In the genomic region with DNA sequence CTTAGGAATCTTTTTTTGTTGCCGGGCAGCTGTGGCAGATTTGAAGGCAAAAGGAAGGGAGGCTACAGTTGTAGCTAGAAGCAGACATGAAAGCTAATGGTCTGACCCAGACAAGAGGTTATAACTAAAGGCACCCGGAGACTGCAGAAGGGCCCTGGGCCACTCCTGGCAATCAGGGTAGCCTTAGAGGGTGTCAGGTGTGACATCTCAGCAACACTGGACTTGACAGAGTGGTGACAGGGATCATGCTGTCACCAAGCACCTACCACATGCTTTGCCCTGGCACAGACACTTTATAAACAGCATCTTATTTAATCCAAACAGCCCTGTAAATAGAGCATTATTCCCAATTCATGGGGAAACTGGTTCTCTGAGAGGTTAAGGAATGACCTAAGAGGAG, we compare ENCODE assay signal across 19 cellular contexts. TPM values are rescaled to one million over a fixed set of nuclear protein-coding genes. Genes with fewer than 3 reads are reported as not detected.
DNase-seq lines count a peak whose midpoint lies in the region; ATAC-seq and TF ChIP-seq lines count a peak whose summit lies in the region.
"Had no signal": no experiment of that assay in that cellular context is flagged by ENCODE, and none has a peak within 500 bp of the region (broad histone marks: within the 10 kb centered on the region; RNA-seq: fewer than 3 reads in every experiment).

No MANE protein-coding gene starts in this region.

- intact Hi-C loops in Right ventricle myocardium superior (cut with DNase I) (no loop called here), left cardiac atrium (cut with DNase I) (no loop called here)

- ATAC-seq in Right ventricle myocardium superior (ENCODE audit: poor library complexity) (peak; percentile 92), left cardiac atrium (peak; percentile 69 to 92), HG02852 (IDR thresholded peaks at IDR 0.05; ENCODE audit: unreplicated experiment) (no peak), HG03108 (IDR thresholded peaks at IDR 0.05; ENCODE audit: unreplicated experiment) (no peak), HG03097 (IDR thresholded peaks at IDR 0.05; ENCODE audit: low FRiP score, unreplicated experiment) (no peak)
- ATAC-seq: CD8-positive, alpha-beta T cell; HCT116 had no signal

- TF ChIP-seq CTCF in right atrium auricular region (IDR thresholded peaks at IDR 0.05) = no peak

- H3K27ac ChIP-seq in right atrium auricular region = peak overlapping the region in 1 of 2 donors; percentile 29
- H3K27ac ChIP-seq: BLaER1 treated with 17β-estradiol and CSF1 and Interleukin-3, amounts not matched to agents 10 nM and 100 nM; HL-60 had no signal

- no peak for DNase-seq in Right ventricle myocardium superior
- DNase-seq in right atrium auricular region (ENCODE audit: low spot score) = no peak
- no peak for DNase-seq in left cardiac atrium
- DNase-seq in mesenteric fat pad (ENCODE audit: low spot score) = peak; percentile 67
- DNase-seq in midbrain (lab: John Stamatoyannopoulos, UW) = no peak
- DNase-seq: 8988T; Calu3; CD8-positive, alpha-beta T cell; DMS79 treated with DMSO at 0.1 percent for 48 hours; GF-D8; GOT3; H7; HFFc6 had no signal

- H3K9me3 ChIP-seq in right atrium auricular region = no peaks in the 10 kb centered on the region
- H3K9me3 ChIP-seq: BLaER1 treated with 17β-estradiol and CSF1 and Interleukin-3, amounts not matched to agents 10 nM and 100 nM had no signal

- H3K4me1 ChIP-seq in right atrium auricular region = peaks cover 0 to 4% of the 10 kb centered on the region in 2 donors
- H3K4me1 ChIP-seq: BLaER1 treated with 17β-estradiol and CSF1 and Interleukin-3, amounts not matched to agents 10 nM and 100 nM had no signal

- H3K36me3 ChIP-seq in right atrium auricular region = peaks cover 16% of the 10 kb centered on the region

- no peak overlapping the region for H3K4me3 ChIP-seq in right atrium auricular region
- H3K4me3 ChIP-seq: BLaER1 treated with 17β-estradiol and CSF1 and Interleukin-3, amounts not matched to agents 10 nM and 100 nM had no signal

- no peaks in the 10 kb centered on the region for H3K27me3 ChIP-seq in right atrium auricular region
- H3K27me3 ChIP-seq: BLaER1 treated with 17β-estradiol and CSF1 and Interleukin-3, amounts not matched to agents 10 nM and 100 nM had no signal

RNA-seq across cellular contexts. Expression of gene TUB, which starts 25.7 kb away (rescaled TPM):
- total RNA-seq in Right ventricle myocardium superior (20.5 TPM), right atrium auricular region (10 to 100 TPM; 11.3 to 22.9 TPM), left cardiac atrium (10 to 100 TPM; 11.6 to 13.1 TPM), mesenteric fat pad (5.9 TPM)
- total RNA-seq: CD8-positive, alpha-beta T cell had no signal

Comparison
In these comparisons a context has a peak if more than half of its experiments do, and no peak if none do; other contexts are left out.
1. ATAC-seq: peak in Right ventricle myocardium superior (single experiment) and left cardiac atrium (2 of 2); none in HG02852 (single experiment), HG03108 (single experiment) and HG03097 (single experiment).